ENCODE assay signal across 23 cellular contexts in the genomic region with DNA sequence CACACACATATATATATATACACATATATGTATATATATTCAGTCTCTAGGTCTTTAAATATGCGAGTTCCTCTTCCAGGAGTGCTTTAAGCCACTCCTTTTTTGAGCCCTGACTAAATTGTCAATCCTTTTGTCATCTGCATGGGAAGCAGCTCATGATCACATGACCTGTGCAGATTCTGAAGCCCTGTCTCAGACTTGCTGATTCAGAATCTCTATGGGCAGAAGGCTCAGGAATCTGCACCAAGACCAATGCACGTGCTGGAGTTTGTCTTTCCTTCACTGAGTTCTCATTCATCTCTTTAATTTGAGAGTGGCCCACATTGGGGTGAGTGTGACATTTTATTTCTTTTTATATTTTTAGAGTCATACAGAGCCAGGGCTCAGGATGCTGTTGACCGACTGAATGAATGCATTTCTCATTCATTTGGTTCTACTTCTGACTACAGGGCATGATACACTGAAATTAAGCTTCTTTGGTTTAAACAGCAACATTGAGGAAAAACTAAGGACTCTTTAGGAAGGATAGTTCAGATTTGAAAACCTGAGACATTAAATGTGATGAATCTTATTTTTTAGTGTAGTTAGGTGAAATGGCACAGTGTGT.
"Had no signal": no experiment of that assay in that cellular context is flagged by ENCODE, and none has a peak within 500 bp of the region (broad histone marks: within the 10 kb centered on the region; RNA-seq: fewer than 3 reads in every experiment).

No MANE protein-coding gene starts in this region.

- DNase-seq: activated CD4-positive, alpha-beta T cell treated with anti-CD3 and anti-CD28 coated beads for 4 hours; activated CD4-positive, alpha-beta T cell treated with anti-CD3 and anti-CD28 coated beads, Interleukin-2, amount 50 U/mL, for 48 hours; activated CD8-positive, alpha-beta memory T cell treated with anti-CD3 and anti-CD28 coated beads for 24 hours; activated effector memory CD4-positive, alpha-beta T cell treated with Interleukin-2 at 50 U/mL for 16 hours; activated naive CD4-positive, alpha-beta T cell treated with anti-CD3 and anti-CD28 coated beads for 36 hours; activated naive CD8-positive, alpha-beta T cell treated with anti-CD3 and anti-CD28 coated beads, Interleukin-2, amount 10 ng/mL, durations not matched to agents 7 days and 5 days; dorsolateral prefrontal cortex; effector memory CD4-positive, alpha-beta T cell; gastrocnemius medialis; islet precursor cell; left colon; mammary epithelial cell; nephron progenitor cell; pancreas; sigmoid colon; small intestine; stimulated activated CD4-positive, alpha-beta T cell treated with anti-CD3 and anti-CD28 coated beads, Interleukin-4, amount 100 ng/mL, for 24 hours; uterus had no signal

- H3K4me3 ChIP-seq: ascending aorta, coronary artery, dorsolateral prefrontal cortex, gastrocnemius medialis, hepatocyte, pancreas, prostate gland, sigmoid colon, thoracic aorta, uterus had no signal

- H3K36me3 ChIP-seq: ascending aorta, gastrocnemius medialis, pancreas, prostate gland, sigmoid colon, thoracic aorta, uterus had no signal

- H3K27me3 ChIP-seq: ascending aorta, gastrocnemius medialis, hepatocyte, pancreas, sigmoid colon, uterus had no signal

- FAIRE-seq: pancreas, small intestine had no signal
